1 cellular context compared by ENCODE assay signal in the genomic region with DNA sequence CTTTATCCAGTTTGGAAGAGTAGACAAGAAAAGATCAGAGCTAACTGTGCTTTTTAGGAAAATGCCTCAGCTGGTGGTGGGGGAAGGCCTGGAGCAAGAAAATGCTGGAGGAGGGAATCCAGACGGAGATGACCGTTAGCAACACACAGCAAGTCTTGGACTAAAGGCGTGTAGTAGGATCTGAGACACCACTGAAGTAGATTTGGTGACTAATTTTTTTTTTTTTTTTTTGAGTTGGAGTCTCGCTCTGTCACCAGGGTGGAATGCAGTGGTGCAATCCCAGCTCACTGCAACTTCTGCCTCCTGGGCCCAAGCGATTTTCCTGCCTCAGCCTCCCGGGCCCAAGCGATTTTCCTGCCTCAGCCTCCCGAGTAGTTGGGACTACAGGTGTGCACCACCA.
TF ChIP-seq lines count a peak whose summit lies in the region.

No MANE protein-coding gene starts in this region.

TF ChIP-seq in IMR-90, 13 proteins besides CTCF, POLR2A, EP300 and RAD21 (continued from another document):
- TF ChIP-seq, protein P1, sequence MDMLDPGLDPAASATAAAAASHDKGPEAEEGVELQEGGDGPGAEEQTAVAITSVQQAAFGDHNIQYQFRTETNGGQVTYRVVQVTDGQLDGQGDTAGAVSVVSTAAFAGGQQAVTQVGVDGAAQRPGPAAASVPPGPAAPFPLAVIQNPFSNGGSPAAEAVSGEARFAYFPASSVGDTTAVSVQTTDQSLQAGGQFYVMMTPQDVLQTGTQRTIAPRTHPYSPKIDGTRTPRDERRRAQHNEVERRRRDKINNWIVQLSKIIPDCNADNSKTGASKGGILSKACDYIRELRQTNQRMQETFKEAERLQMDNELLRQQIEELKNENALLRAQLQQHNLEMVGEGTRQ (IDR thresholded peaks at IDR 0.05; ENCODE audit: low read depth, low read length) = no peak
